9 cellular contexts compared by ENCODE assay signal in genomic region chr2:176637134-176637496, GRCh38.
DNase-seq lines count a peak whose midpoint lies in the region; ATAC-seq, FAIRE-seq and TF ChIP-seq lines count a peak whose summit lies in the region.
"Had no signal": no experiment of that assay in that cellular context is flagged by ENCODE, and none has a peak within 500 bp of the region (broad histone marks: within the 10 kb centered on the region; RNA-seq: fewer than 3 reads in every experiment).

No MANE protein-coding gene starts in this region.

- no peak for TF ChIP-seq CTCF in CD4-positive, alpha-beta T cell (IDR thresholded peaks at IDR 0.05)
- TF ChIP-seq CTCF in KMS-11 (conservative IDR thresholded peaks at IDR 0.05; ENCODE audit: low read depth, low read length) (no peak), neural crest cell (conservative IDR thresholded peaks at IDR 0.05) (no peak)

- POLR2A ChIA-PET in CD4-positive, alpha-beta T cell (lab: Charles Lee) = no interaction called here

- peaks cover 33% of the 10 kb centered on the region for H3K4me1 ChIP-seq in KMS-11 (ENCODE audit: low read depth, poor library complexity, severe bottlenecking)
- peaks cover 3% of the 10 kb centered on the region for H3K4me1 ChIP-seq in effector memory CD4-positive, alpha-beta T cell (ENCODE audit: control insufficient read depth, insufficient read depth, low read length, poor library complexity, severe bottlenecking)

- no peaks in the 10 kb centered on the region for H3K36me3 Mint-ChIP-seq in CD4-positive, alpha-beta T cell (ENCODE audit: low read depth)
- H3K36me3 Mint-ChIP-seq in neural crest cell (ENCODE audit: low read depth) = no peaks in the 10 kb centered on the region

- peaks cover 72% of the 10 kb centered on the region for H3K27me3 ChIP-seq in CD4-positive, alpha-beta T cell (ENCODE audit: control insufficient read depth, insufficient read depth, low read length)
- H3K27me3 ChIP-seq in KMS-11 (ENCODE audit: insufficient read depth, low read depth) = no peaks in the 10 kb centered on the region
- peaks cover 25% of the 10 kb centered on the region for H3K27me3 ChIP-seq in effector memory CD4-positive, alpha-beta T cell (replicated peaks; ENCODE audit: control insufficient read depth, insufficient read depth, low read length, poor library complexity, severe bottlenecking)

- no peaks in the 10 kb centered on the region for H3K36me3 ChIP-seq in KMS-11 (ENCODE audit: insufficient read depth)
- H3K36me3 ChIP-seq in effector memory CD4-positive, alpha-beta T cell (ENCODE audit: control insufficient read depth, insufficient read depth, low read length) = no peaks in the 10 kb centered on the region

- DNase-seq in CD4-positive, alpha-beta T cell = no peak
- no peak for DNase-seq in effector memory CD4-positive, alpha-beta T cell
- DNase-seq in neural crest cell (ENCODE audit: low read depth, low spot score) = no peak
- DNase-seq in NCI-H226 = no peak
- DNase-seq in C1 segment of cervical spinal cord (lab: John Stamatoyannopoulos, UW) = no peak
- no peak for DNase-seq in GM12891 (ENCODE audit: insufficient read length, low spot score)
- DNase-seq in activated CD4-positive, alpha-beta T cell treated with anti-CD3 and anti-CD28 coated beads, Interleukin-2, amount 50 U/mL, for 4 hours = no peak

- H3K27ac ChIP-seq in CD4-positive, alpha-beta T cell (ENCODE audit: low read depth, low read length) = no peak overlapping the region
- H3K27ac ChIP-seq in KMS-11 = no peak overlapping the region
- H3K27ac ChIP-seq in effector memory CD4-positive, alpha-beta T cell (ENCODE audit: insufficient read depth, low read length, poor library complexity, severe bottlenecking) = no peak overlapping the region

- H3K9ac ChIP-seq in KMS-11 = peak overlapping the region; percentile 98; the same call in 1 of the 2 replicates

- intact Hi-C loops in CD4-positive, alpha-beta T cell (cut with DNase I, micrococcal nuclease) = loop anchor here (2.0 to 5.0 kb wide), 2 partner anchors 510 to 946 kb away; partner anchors contain the start of gene HOXD8 (in 1 of the 2)

- no peaks in the 10 kb centered on the region for H4K20me1 ChIP-seq in KMS-11 (ENCODE audit: insufficient read depth)

- peak overlapping the region; percentile 97 for H2AFZ ChIP-seq in KMS-11 (ENCODE audit: low read depth)

- no peaks in the 10 kb centered on the region for H3K9me3 ChIP-seq in CD4-positive, alpha-beta T cell (ENCODE audit: control insufficient read depth, low read length)
- no peaks in the 10 kb centered on the region for H3K9me3 ChIP-seq in effector memory CD4-positive, alpha-beta T cell (ENCODE audit: control insufficient read depth, low read length)

- H3K4me2 ChIP-seq in KMS-11 = peak overlapping the region; percentile 90

- H3K4me3 ChIP-seq in KMS-11 (IDR thresholded peaks at IDR 0.05; ENCODE audit: insufficient read depth, low read depth, low read length) = no peak overlapping the region
- H3K4me3 ChIP-seq in effector memory CD4-positive, alpha-beta T cell (ENCODE audit: insufficient read depth, low read depth, low read length, poor library complexity, severe bottlenecking) = peak overlapping the region; percentile 57

- peaks cover 81% of the 10 kb centered on the region for H3K27me3 Mint-ChIP-seq in CD4-positive, alpha-beta T cell
- H3K27me3 Mint-ChIP-seq in neural crest cell (ENCODE audit: low read depth) = peaks cover 94% of the 10 kb centered on the region

- ATAC-seq in CD4-positive, alpha-beta T cell (ENCODE audit: poor library complexity) = no peak

- peak overlapping the region; percentile 31 for H3K4me3 Mint-ChIP-seq in CD4-positive, alpha-beta T cell
- peak overlapping the region; percentile 67 for H3K4me3 Mint-ChIP-seq in neural crest cell

- peaks cover 8% of the 10 kb centered on the region for H3K4me1 Mint-ChIP-seq in CD4-positive, alpha-beta T cell (ENCODE audit: low read depth)
- H3K4me1 Mint-ChIP-seq in neural crest cell = no peaks in the 10 kb centered on the region

- CTCF ChIA-PET in CD4-positive, alpha-beta T cell (lab: Charles Lee) = no interaction called here

- no peaks in the 10 kb centered on the region for H3K9me3 Mint-ChIP-seq in CD4-positive, alpha-beta T cell
- H3K9me3 Mint-ChIP-seq in neural crest cell = no peaks in the 10 kb centered on the region

- no peaks in the 10 kb centered on the region for H3K79me2 ChIP-seq in KMS-11 (ENCODE audit: insufficient read depth, low read depth)

- H3K27ac Mint-ChIP-seq in CD4-positive, alpha-beta T cell = no peak overlapping the region
- H3K27ac Mint-ChIP-seq in neural crest cell (ENCODE audit: unreplicated experiment) = no peak overlapping the region

- no peak for FAIRE-seq in GM12891 (lab: Jason Lieb, UNC)
- FAIRE-seq: urothelium cell line had no signal

- TF ChIP-seq POLR2A in GM12891 (IDR thresholded peaks at IDR 0.05; ENCODE audit: low read depth, low read length) = no peak

TF ChIP-seq in GM12891, 5 proteins besides CTCF, POLR2A, EP300 and RAD21:
- no peak for TF ChIP-seq TAF1 (IDR thresholded peaks at IDR 0.05; ENCODE audit: low read depth, low read length)
- TF ChIP-seq POU2F2 (IDR thresholded peaks at IDR 0.05; ENCODE audit: low read depth, low read length) = no peak
- no peak for TF ChIP-seq PAX5 (IDR thresholded peaks at IDR 0.05; ENCODE audit: insufficient read depth, low read length, severe bottlenecking)
- TF ChIP-seq POLR2AphosphoS5 (IDR thresholded peaks at IDR 0.05; ENCODE audit: low read depth, low read length) = no peak
- TF ChIP-seq SPI1 (IDR thresholded peaks at IDR 0.05; ENCODE audit: low read depth, low read length) = no peak
